ENCODE assay signal across 1 cellular context in genomic region chr17:18182190-18182977, GRCh38.
TF ChIP-seq lines count a peak whose summit lies in the region.

No MANE protein-coding gene starts in this region.

TF ChIP-seq in HEK293, 187 proteins besides CTCF, POLR2A, EP300 and RAD21 (continued from another document):
- TF ChIP-seq ZNF324 (tag by site-specific recombination; IDR thresholded peaks at IDR 0.05) (0 out of 2 replicates have a peak, but pooled peaks have one; percentile 29), ZNF221 (tag by site-specific recombination; IDR thresholded peaks at IDR 0.05; ENCODE audit: borderline replicate concordance) (no peak), ZNF558 (tag by site-specific recombination; IDR thresholded peaks at IDR 0.05) (no peak), ZBTB20 (tag by site-specific recombination; IDR thresholded peaks at IDR 0.05) (peak; percentile 74), ZFP37 (tag by site-specific recombination; IDR thresholded peaks at IDR 0.05) (peak; percentile 59; the same call in 1 of the 2 replicates), ZNF280D (tag by site-specific recombination; IDR thresholded peaks at IDR 0.05) (no peak), ZBTB6 (tag by site-specific recombination; IDR thresholded peaks at IDR 0.05) (peak; percentile 40; the same call in 1 of the 2 replicates), ZNF366 (tag by site-specific recombination; conservative IDR thresholded peaks at IDR 0.05) (peak; percentile 37), ZNF518A (tag by site-specific recombination; conservative IDR thresholded peaks at IDR 0.05; ENCODE audit: low read depth) (no peak), MEIS1 (CRISPR knock-in tag; IDR thresholded peaks at IDR 0.05; ENCODE audit: borderline replicate concordance) (no peak), SCRT2 (tag by site-specific recombination; IDR thresholded peaks at IDR 0.05) (no peak), KLF1 (tag by site-specific recombination; IDR thresholded peaks at IDR 0.05) (peak; percentile 65), ZNF777 (tag by site-specific recombination; IDR thresholded peaks at IDR 0.05; ENCODE audit: borderline replicate concordance) (no peak), ZBTB48 (tag by site-specific recombination; IDR thresholded peaks at IDR 0.05) (no peak; the same call in 1 of the 2 replicates), ZSCAN5A (tag by site-specific recombination; IDR thresholded peaks at IDR 0.05) (no peak), ZNF341 (tag by site-specific recombination; IDR thresholded peaks at IDR 0.05; ENCODE audit: low read depth) (no peak), ZNF670 (tag by site-specific recombination; IDR thresholded peaks at IDR 0.05; ENCODE audit: low read depth) (no peak), HOXD13 (CRISPR knock-in tag; IDR thresholded peaks at IDR 0.05; ENCODE audit: borderline replicate concordance) (0 out of 2 replicates have a peak, but pooled peaks have one; percentile 40), ZNF2 (tag by site-specific recombination; IDR thresholded peaks at IDR 0.05) (peak; percentile 57; the same call in 1 of the 2 replicates), KLF10 (tag by site-specific recombination; IDR thresholded peaks at IDR 0.05) (no peak), ZBTB21 (tag by site-specific recombination; IDR thresholded peaks at IDR 0.05) (no peak), ZNF596 (tag by site-specific recombination; IDR thresholded peaks at IDR 0.05) (no peak), ZNF585B (tag by site-specific recombination; IDR thresholded peaks at IDR 0.05) (no peak), ZNF473 (tag by site-specific recombination; IDR thresholded peaks at IDR 0.05) (no peak), ZXDB (tag by site-specific recombination; IDR thresholded peaks at IDR 0.05) (peak; percentile 81), ZNF747 (tag by site-specific recombination; IDR thresholded peaks at IDR 0.05) (no peak), ZNF155 (tag by site-specific recombination; IDR thresholded peaks at IDR 0.05) (no peak), ZNF501 (tag by site-specific recombination; IDR thresholded peaks at IDR 0.05) (0 out of 2 replicates have a peak, but pooled peaks have one; percentile 14), ZNF169 (tag by site-specific recombination; IDR thresholded peaks at IDR 0.05) (no peak), ZNF37A (tag by site-specific recombination; IDR thresholded peaks at IDR 0.05) (no peak), KLF8 (tag by site-specific recombination; IDR thresholded peaks at IDR 0.05) (peak; percentile 74), ZNF19 (tag by site-specific recombination; IDR thresholded peaks at IDR 0.05; ENCODE audit: low read depth) (no peak), ZNF133 (tag by site-specific recombination; IDR thresholded peaks at IDR 0.05) (no peak), ZNF266 (tag by site-specific recombination; IDR thresholded peaks at IDR 0.05; ENCODE audit: low read depth) (no peak), ZNF701 (tag by site-specific recombination; IDR thresholded peaks at IDR 0.05) (no peak), ZBTB11 (tag by site-specific recombination; conservative IDR thresholded peaks at IDR 0.05; ENCODE audit: low read depth) (0 out of 2 replicates have a peak, but pooled peaks have one; percentile 9), PATZ1 (tag by site-specific recombination; IDR thresholded peaks at IDR 0.05) (no peak), ZNF610 (tag by site-specific recombination; IDR thresholded peaks at IDR 0.05; ENCODE audit: borderline replicate concordance) (no peak), OSR2 (tag by site-specific recombination; IDR thresholded peaks at IDR 0.05) (no peak), ZNF600 (tag by site-specific recombination; IDR thresholded peaks at IDR 0.05) (peak; percentile 32; the same call in 1 of the 2 replicates), SETDB1 (IDR thresholded peaks at IDR 0.05; ENCODE audit: insufficient read length, low read length) (no peak), ZNF76 (tag by site-specific recombination; IDR thresholded peaks at IDR 0.05; ENCODE audit: borderline replicate concordance, low read depth) (no peak), ZEB2 (tag by site-specific recombination; IDR thresholded peaks at IDR 0.05) (peak; percentile 64; the same call in 1 of the 2 replicates), KLF7 (tag by site-specific recombination; IDR thresholded peaks at IDR 0.05; ENCODE audit: borderline replicate concordance) (0 out of 2 replicates have a peak, but pooled peaks have one; percentile 79)
